ENCODE assay signal across 8 cellular contexts in the genomic region with DNA sequence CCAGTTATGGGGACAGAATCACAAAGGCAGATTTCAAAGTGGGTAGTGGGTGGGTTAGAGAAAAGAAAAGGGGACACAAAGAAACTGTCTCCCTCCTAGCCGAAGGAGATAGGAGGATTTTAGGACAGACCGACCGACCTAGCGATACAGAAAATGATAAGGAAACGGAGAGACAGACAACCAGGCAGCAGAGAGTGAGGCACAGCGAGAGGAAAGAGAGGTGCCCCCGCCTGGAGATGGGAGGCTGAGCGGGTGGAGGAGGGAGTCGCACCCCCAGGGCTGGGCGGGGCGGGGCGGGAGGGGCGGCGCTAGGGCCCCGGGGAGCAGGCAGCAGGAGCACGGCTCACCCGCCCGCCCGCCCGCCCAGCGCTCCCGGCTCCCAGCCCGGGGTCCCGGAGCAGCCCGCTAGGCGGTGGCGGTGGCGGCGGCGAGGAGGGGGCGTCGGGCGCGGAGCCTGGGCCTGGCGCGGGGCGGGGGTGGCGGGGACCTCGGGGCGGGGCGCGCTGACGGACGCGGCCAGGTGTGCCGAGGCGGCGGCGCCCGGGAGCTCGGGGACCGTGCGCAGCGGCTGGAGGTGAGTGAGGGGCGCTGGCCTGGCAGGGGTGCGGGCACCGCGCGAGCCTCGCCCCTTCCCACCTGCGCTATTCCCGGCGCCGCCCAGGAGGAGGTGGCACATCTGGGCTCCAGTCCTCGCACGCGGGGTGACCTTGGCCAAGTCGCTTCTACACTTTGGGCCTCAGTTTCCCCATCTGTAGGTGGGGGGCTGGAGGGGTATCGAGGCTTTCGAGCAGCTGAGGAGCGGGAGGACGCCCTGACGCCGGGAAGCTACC. TPM values are rescaled to one million over a fixed set of nuclear protein-coding genes. Genes with fewer than 3 reads are reported as not detected.
DNase-seq lines count a peak whose midpoint lies in the region; ATAC-seq, FAIRE-seq and TF ChIP-seq lines count a peak whose summit lies in the region.

No MANE protein-coding gene starts in this region.

- H3K9me3 Mint-ChIP-seq in astrocyte (ENCODE audit: unreplicated experiment): no peaks in the 10 kb centered on the region

- ATAC-seq in GM21825 (IDR thresholded peaks at IDR 0.05; ENCODE audit: unreplicated experiment): no peak

- TF ChIP-seq CTCF in BE2C (IDR thresholded peaks at IDR 0.05; ENCODE audit: low read depth, low read length): no peak
- TF ChIP-seq CTCF in GM20000 (IDR thresholded peaks at IDR 0.05; ENCODE audit: extremely low read depth, missing control alignments): no peak
- no peak for TF ChIP-seq CTCF in OCI-LY7 (conservative IDR thresholded peaks at IDR 0.05; ENCODE audit: low read length)
- TF ChIP-seq CTCF in astrocyte (IDR thresholded peaks at IDR 0.05; ENCODE audit: insufficient read depth, low read depth, low read length): no peak
- no peak for TF ChIP-seq CTCF in spleen (IDR thresholded peaks at IDR 0.05 in 8 of 11, conservative IDR thresholded peaks at IDR 0.05 in 3 of 11)

- H3K4me2 ChIP-seq in OCI-LY7 (ENCODE audit: low read length) (peak overlapping the region; percentile 49), astrocyte (ENCODE audit: low read length) (peak overlapping the region; percentile 86)

- CTCF ChIA-PET in OCI-LY7 (lab: Charles Lee; ENCODE audit: unreplicated experiment): no interaction called here

- no peaks in the 10 kb centered on the region for H3K9me2 ChIP-seq in OCI-LY7 (ENCODE audit: insufficient read depth, low read length)

- H3K27me3 Mint-ChIP-seq in astrocyte (ENCODE audit: low read depth, unreplicated experiment): peaks cover 10% of the 10 kb centered on the region

- H3K4me1 ChIP-seq in BE2C (peaks cover 20% of the 10 kb centered on the region), OCI-LY7 (ENCODE audit: insufficient read depth, low read length, poor library complexity, severe bottlenecking) (peaks cover 12% of the 10 kb centered on the region), astrocyte (ENCODE audit: insufficient read depth, low read length) (peaks cover 64% of the 10 kb centered on the region), spleen (peaks cover 24 to 79% (median 63%) of the 10 kb centered on the region in 6 donors)

- DNase-seq in BE2C (peak; percentile 47), GM20000 (ENCODE audit: low spot score) (peak; percentile 87), OCI-LY7 (ENCODE audit: low spot score) (no peak), astrocyte (ENCODE audit: low read depth) (no peak), spleen (no peak), DMS79 treated with DMSO at 0.1 percent for 48 hours (lab: John Stamatoyannopoulos, UW) (no peak)

- no peaks in the 10 kb centered on the region for H3K9me3 ChIP-seq in BE2C
- no peaks in the 10 kb centered on the region for H3K9me3 ChIP-seq in OCI-LY7 (ENCODE audit: low read length)
- no peaks in the 10 kb centered on the region for H3K9me3 ChIP-seq in astrocyte (ENCODE audit: insufficient read depth, low read depth, low read length)
- no peaks in the 10 kb centered on the region for H3K9me3 ChIP-seq in spleen

- no peaks in the 10 kb centered on the region for H4K20me1 ChIP-seq in OCI-LY7 (ENCODE audit: insufficient read depth, low read length)
- H4K20me1 ChIP-seq in astrocyte (ENCODE audit: insufficient read depth, low read length): peaks cover 12% of the 10 kb centered on the region

- H3K27me3 ChIP-seq in BE2C (no peaks in the 10 kb centered on the region), astrocyte (ENCODE audit: insufficient read depth, low read length) (no peaks in the 10 kb centered on the region), spleen (replicated peaks in 1 of 7) (peaks cover 0 to 22% (median 0%) of the 10 kb centered on the region in 7 donors)

- peaks cover 3% of the 10 kb centered on the region for H3K36me3 Mint-ChIP-seq in astrocyte (ENCODE audit: low read depth, unreplicated experiment)

- no peak for FAIRE-seq in astrocyte (lab: Jason Lieb, UNC)

- peak overlapping the region; percentile 65 for H3K4me3 ChIP-seq in BE2C (ENCODE audit: low read depth, low read length)
- H3K4me3 ChIP-seq in OCI-LY7 (ENCODE audit: low read depth, low read length, poor library complexity, severe bottlenecking): no peak overlapping the region
- peak overlapping the region; percentile 66 for H3K4me3 ChIP-seq in astrocyte (ENCODE audit: insufficient read depth, low read depth, low read length)
- H3K4me3 ChIP-seq in iPS-11a (ENCODE audit: low read depth, low read length): peak overlapping the region; percentile 31
- peak overlapping the region; percentile 55 to 84 (median 64) for H3K4me3 ChIP-seq in spleen

- peak overlapping the region; percentile 86 for H3K27ac Mint-ChIP-seq in astrocyte (ENCODE audit: unreplicated experiment)

- H2AFZ ChIP-seq in OCI-LY7 (ENCODE audit: low read length) (no peak overlapping the region), astrocyte (ENCODE audit: low read depth, low read length) (peak overlapping the region; percentile 57)

- H3K27ac ChIP-seq in OCI-LY7 (ENCODE audit: low read depth, low read length, poor library complexity, severe bottlenecking) (no peak overlapping the region), astrocyte (ENCODE audit: low read depth, low read length) (no peak overlapping the region), spleen (peak overlapping the region; percentile 72 to 89 (median 85))

- 4 to 30% (median 6%) methylated on average over 9 to 74 of the region's 74 CpGs for WGBS in spleen, 5 donors

- peak overlapping the region; percentile 93 for H3K4me3 Mint-ChIP-seq in astrocyte (ENCODE audit: unreplicated experiment)

- TF ChIP-seq POLR2A in spleen (IDR thresholded peaks at IDR 0.05): no peak

- H3K36me3 ChIP-seq in BE2C (no peaks in the 10 kb centered on the region), OCI-LY7 (ENCODE audit: insufficient read depth, low read length) (no peaks in the 10 kb centered on the region), astrocyte (ENCODE audit: insufficient read depth, low read length) (no peaks in the 10 kb centered on the region), spleen (no peaks in the 10 kb centered on the region)

- BruUV-seq in OCI-LY7 (replicated peaks; lab: Mats Ljungman, UMichigan): no TSS peak

- POLR2A ChIA-PET in OCI-LY7 (lab: Charles Lee): no interaction called here

- H3K9ac ChIP-seq in astrocyte (ENCODE audit: low read length): peak overlapping the region; percentile 80

- peaks cover 41% of the 10 kb centered on the region for H3K4me1 Mint-ChIP-seq in astrocyte (ENCODE audit: low read depth, unreplicated experiment)

- intact Hi-C loops in OCI-LY7 (cut with micrococcal nuclease; ENCODE audit: unreplicated experiment) (no loop called here), spleen (cut with DNase I; ENCODE audit: low total_unique reads) (no loop called here)

- H3K79me2 ChIP-seq in OCI-LY7 (ENCODE audit: insufficient read depth, low read depth, low read length) (no peaks in the 10 kb centered on the region), astrocyte (ENCODE audit: insufficient read depth, low read length) (peaks cover 36% of the 10 kb centered on the region)

RNA-seq across cellular contexts. Expression of a gene that starts 15.9 kb away (rescaled TPM):
- 35.2 TPM for polyA plus RNA-seq in BE2C (2012; ENCODE audit: insufficient read depth, insufficient read length, low read depth)
- not detected in 2 replicates for total RNA-seq in OCI-LY7 (2014; rRNA removed; shearing (Covaris generic))
- total RNA-seq in OCI-LY7 (2022) (0.08 and 0.15 TPM in 2 replicates), astrocyte (40.2 and 68.9 TPM in 2 replicates), spleen (100 to 1,000 TPM in 2 of 7 donors, 10 to 100 TPM in 5; 38.9 to 133 (median 68.9) TPM)
- 10 to 100 TPM in 1 of 3 donors, 1 to 10 TPM in 2; 6.9 to 28.0 (median 9.3) TPM for polyA plus RNA-seq in spleen

RNA-seq across cellular contexts. Expression of a gene that starts 36.5 kb away (rescaled TPM):
- polyA plus RNA-seq in BE2C (2012; ENCODE audit: insufficient read depth, insufficient read length, low read depth): 1.4 TPM
- not detected in 2 replicates for total RNA-seq in OCI-LY7 (2014; rRNA removed; shearing (Covaris generic))
- total RNA-seq in OCI-LY7 (2022) (not detected in 2 replicates), astrocyte (5.5 and 9.4 TPM in 2 replicates), spleen (1 to 10 TPM in 3 of 7 donors, under 1 TPM in 3, not detected in 1; 0.26 to 1.2 (median 0.81) TPM)
- under 1 TPM; 0.04 to 0.32 (median 0.14) TPM for polyA plus RNA-seq in spleen

Comparison
In these comparisons a context has a peak if more than half of its experiments do, and no peak if none do; other contexts are left out.
1. DNase-seq: peak in BE2C (single experiment) and GM20000 (single experiment); none in OCI-LY7 (single experiment), astrocyte (single experiment), spleen (single experiment) and DMS79 treated with DMSO at 0.1 percent for 48 hours (single experiment).
2. H3K27ac ChIP-seq: peak in spleen (8 of 8); none in OCI-LY7 (single experiment) and astrocyte (single experiment).
3. RNA of a gene that starts 15.9 kb away (total RNA-seq): 38.9 to 133 TPM in spleen and 40.2 to 68.9 TPM in astrocyte; 0.08 to 0.15 TPM in OCI-LY7; every median in the first group is over 10 times any median in the second.